ENCODE assay signal across 1 cellular context in genomic region chrX:130111935-130112221, GRCh38.
TF ChIP-seq lines count a peak whose summit lies in the region.

No MANE protein-coding gene starts in this region.

TF ChIP-seq in GM23338, 12 proteins besides CTCF, POLR2A, EP300 and RAD21 (continued from another document):
- TF ChIP-seq ZNF114 (CRISPR knock-in tag; IDR thresholded peaks at IDR 0.05) (no peak), NANOG (IDR thresholded peaks at IDR 0.05; ENCODE audit: borderline replicate concordance) (no peak), CREB1 (CRISPR knock-in tag; IDR thresholded peaks at IDR 0.05; ENCODE audit: low read depth) (no peak), REST (IDR thresholded peaks at IDR 0.05; ENCODE audit: unreplicated experiment) (no peak), EZH2 (IDR thresholded peaks at IDR 0.05; ENCODE audit: low read depth, unreplicated experiment) (no peak), EZH2phosphoT487 (IDR thresholded peaks at IDR 0.05; ENCODE audit: unreplicated experiment) (no peak), STAT1 (IDR thresholded peaks at IDR 0.05; ENCODE audit: unreplicated experiment) (no peak), ZNF462 (CRISPR knock-in tag; IDR thresholded peaks at IDR 0.05) (no peak)
